In genomic region chr10:111595173-111595572, GRCh38 we compare ENCODE assay signal across 29 cellular contexts.
"Had no signal": no experiment of that assay in that cellular context is flagged by ENCODE, and none has a peak within 500 bp of the region (broad histone marks: within the 10 kb centered on the region; RNA-seq: fewer than 3 reads in every experiment).

No MANE protein-coding gene starts in this region.

- H3K27me3 ChIP-seq: left lung, pancreas, stomach, testis, thyroid gland, transverse colon, upper lobe of left lung, vagina had no signal

- FAIRE-seq: islet of Langerhans, pancreas had no signal

- H3K27ac ChIP-seq: left lung, lower lobe of right lung, pancreas, prostate gland, stomach, testis, thyroid gland, transverse colon, upper lobe of left lung, vagina had no signal

- H3K9me3 ChIP-seq: left lung, lower lobe of right lung, mucosa of descending colon, pancreas, prostate gland, stomach, testis, thyroid gland, transverse colon, upper lobe of left lung, vagina had no signal

- DNase-seq: hypothalamus; immature natural killer cell; left lung; lower lobe of right lung; midbrain; mucosa of descending colon; naive thymus-derived CD4-positive, alpha-beta T cell; nucleus accumbens; pancreas; posterior cingulate gyrus; retina; right cardiac atrium; stimulated activated CD4-positive, alpha-beta T cell treated with anti-CD3 and anti-CD28 coated beads, Interleukin-12 subunit alpha, Interleukin-12 subunit beta, amount 100 ng/mL, for 4 hours; stimulated activated CD4-positive, alpha-beta T cell treated with anti-CD3 and anti-CD28 coated beads, Interleukin-15, amount 100 ng/mL, for 24 hours; stimulated activated CD4-positive, alpha-beta T cell treated with anti-CD3 and anti-CD28 coated beads, Interleukin-2, amount 100 ng/mL, for 24 hours; stimulated activated CD4-positive, alpha-beta T cell treated with anti-CD3 and anti-CD28 coated beads, Interleukin-4, amount 100 ng/mL, for 1 hour; stimulated activated naive B cell treated with anti-CD40 and anti-IgM and Interleukin-4, amounts not matched to agents 10 μg/mL and 1 μg/mL and 100 μg/mL, for 72 hours; stimulated activated naive CD8-positive, alpha-beta T cell treated with anti-CD3 and anti-CD28 coated beads, Interleukin-15, Interleukin-2, amounts not matched to agents 100 U/mL and 50 U/mL, for 24 hours; stomach; testis; thyroid gland; transverse colon; upper lobe of left lung had no signal

- H3K4me1 ChIP-seq: left lung, lower lobe of right lung, pancreas, prostate gland, stomach, testis, thyroid gland, transverse colon, upper lobe of left lung, vagina had no signal

- H3K36me3 ChIP-seq: left lung, lower lobe of right lung, pancreas, prostate gland, stomach, thyroid gland, transverse colon, upper lobe of left lung, vagina had no signal

- ATAC-seq: left lung; lower lobe of right lung; mucosa of descending colon; naive thymus-derived CD4-positive, alpha-beta T cell; natural killer cell treated with Interleukin-12 subunit alpha and Interleukin-12 subunit beta and Interleukin-15 and Interleukin-18, amount 100 ng/mL, for 72 hours; pancreas; right cardiac atrium; sciatic nerve; stimulated activated naive B cell treated with anti-CD40 and anti-IgM and Interleukin-4, amounts not matched to agents 10 μg/mL and 1 μg/mL and 100 μg/mL, for 72 hours; stimulated activated naive CD8-positive, alpha-beta T cell treated with anti-CD3 and anti-CD28 coated beads, Interleukin-15, Interleukin-2, amounts not matched to agents 100 U/mL and 50 U/mL, for 24 hours had no signal

- H3K4me3 ChIP-seq: left lung, lower lobe of right lung, mucosa of descending colon, pancreas, prostate gland, skin epidermis, stomach, testis, thyroid gland, transverse colon, upper lobe of left lung, vagina had no signal
